Comparison of ENCODE assay signal across 18 cellular contexts in genomic region chr3:194087995-194088841, GRCh38. TPM values are rescaled to one million over a fixed set of nuclear protein-coding genes. Genes with fewer than 3 reads are reported as not detected.
DNase-seq lines count a peak whose midpoint lies in the region; ATAC-seq, FAIRE-seq and TF ChIP-seq lines count a peak whose summit lies in the region.
"Had no signal": no experiment of that assay in that cellular context is flagged by ENCODE, and none has a peak within 500 bp of the region (broad histone marks: within the 10 kb centered on the region; RNA-seq: fewer than 3 reads in every experiment).

No MANE protein-coding gene starts in this region.

- TF ChIP-seq CTCF in A549 (IDR thresholded peaks at IDR 0.05), result no peak
- no peak for TF ChIP-seq CTCF in RWPE2 (IDR thresholded peaks at IDR 0.05; ENCODE audit: poor library complexity, severe bottlenecking)

- H3K4me1 ChIP-seq in A549 (peaks cover 41% of the 10 kb centered on the region), RWPE2 (ENCODE audit: insufficient read depth, poor library complexity, severe bottlenecking) (peaks cover 29% of the 10 kb centered on the region)

- POLR2A ChIA-PET in A549 (lab: Yijun Ruan, JAX), result interaction anchor here (1.1 kb wide), 1 partner anchor 18 kb away, joined by 3 read pairs; no protein-coding TSS in a partner anchor

- H3K27ac ChIP-seq in A549, result peak overlapping the region; percentile 83 to 91; a peak in 5 of 6 replicates
- peak overlapping the region; percentile 71 for H3K27ac ChIP-seq in RWPE2 (ENCODE audit: poor library complexity, severe bottlenecking)
- H3K27ac ChIP-seq: KMS-11 had no signal

- DNase-seq in A549 (ENCODE audit: low read depth in 1 of 2, low spot score in 1 of 2) (no peak), EL (peak; percentile 13), RWPE2 (ENCODE audit: low spot score) (no peak), kidney glomerular epithelial cell (lab: John Stamatoyannopoulos, UW) (peak; percentile 10), ureter (ENCODE audit: low spot score) (no peak), DMS79 treated with DMSO at 0.1 percent for 48 hours (lab: John Stamatoyannopoulos, UW) (no peak), H4 (ENCODE audit: low spot score) (no peak)
- no peak for DNase-seq in stimulated activated CD4-positive, alpha-beta T cell treated with anti-CD3 and anti-CD28 coated beads, Interleukin-2, amount 100 ng/mL, for 24 hours
- DNase-seq: activated CD4-positive, alpha-beta T cell treated with anti-CD3 and anti-CD28 coated beads for 36 hours; CD4-positive, alpha-beta memory T cell; left lung; NCI-H1105 treated with DMSO at 0.1 percent for 48 hours; NCI-H526; retina; stimulated activated CD4-positive, alpha-beta T cell treated with anti-CD3 and anti-CD28 coated beads, Interleukin-12 subunit alpha, Interleukin-12 subunit beta, amount 100 ng/mL, for 4 hours; substantia nigra had no signal

- FAIRE-seq in A549 (lab: Jason Lieb, UNC), result no peak

- ATAC-seq in A549 (no peak), RWPE2 (ENCODE audit: low read depth) (no peak)
- ATAC-seq: activated CD4-positive, alpha-beta T cell treated with anti-CD3 and anti-CD28 coated beads for 36 hours had no signal

- no peak for TF ChIP-seq POLR2A in A549 (IDR thresholded peaks at IDR 0.05; ENCODE audit: low read length)

- H3K4me3 ChIP-seq in A549, result no peak overlapping the region
- H3K4me3 ChIP-seq in RWPE2 (ENCODE audit: severe bottlenecking), result no peak overlapping the region
- H3K4me3 ChIP-seq: breast epithelium, left lung had no signal

- H3K9me3 ChIP-seq in A549 (no peaks in the 10 kb centered on the region), RWPE2 (ENCODE audit: severe bottlenecking) (no peaks in the 10 kb centered on the region)
- H3K9me3 ChIP-seq: breast epithelium, left lung had no signal

- CTCF ChIA-PET in A549 (lab: Yijun Ruan, JAX), result interaction anchor here (0.7 kb wide), 1 partner anchor 82 kb away, joined by 3 read pairs; no protein-coding TSS in a partner anchor

- H3K4me2 ChIP-seq in A549, result no peak overlapping the region; the same call in 2 of the 3 replicates
- H3K4me2 ChIP-seq: KMS-11 had no signal

- WGBS in A549 (ENCODE audit: missing lambda C conversion rate), result 94% methylated on average over 9 of the region's 10 CpGs

- TF ChIP-seq RAD21 in A549 (conservative IDR thresholded peaks at IDR 0.05 in 1 of 2, IDR thresholded peaks at IDR 0.05 in 1 of 2), result no peak

- no peak for TF ChIP-seq EP300 in A549 (IDR thresholded peaks at IDR 0.05)

- H3K36me3 ChIP-seq in RWPE2 (ENCODE audit: low read depth), result no peaks in the 10 kb centered on the region
- H3K36me3 ChIP-seq: breast epithelium, left lung had no signal

- H3K27me3 ChIP-seq in RWPE2 (ENCODE audit: insufficient read depth, poor library complexity, severe bottlenecking), result no peaks in the 10 kb centered on the region
- H3K27me3 ChIP-seq: breast epithelium, left lung had no signal

TF ChIP-seq in A549, 52 proteins besides CTCF, POLR2A, EP300 and RAD21:
- TF ChIP-seq ZSCAN20 (CRISPR knock-in tag; IDR thresholded peaks at IDR 0.05), result no peak
- TF ChIP-seq HES2 (IDR thresholded peaks at IDR 0.05), result no peak
- no peak for TF ChIP-seq HOXB13 (CRISPR knock-in tag; IDR thresholded peaks at IDR 0.05; ENCODE audit: low read depth)
- TF ChIP-seq CBX8 (IDR thresholded peaks at IDR 0.05), result no peak
- TF ChIP-seq NPAS2 (CRISPR knock-in tag; IDR thresholded peaks at IDR 0.05; ENCODE audit: borderline replicate concordance), result no peak

RNA-seq across cellular contexts. Expression of gene HES1, which starts 47.7 kb away (rescaled TPM):
- polyA plus RNA-seq in A549 (2011; rRNA removed), result 34.5 and 66.6 TPM in 2 replicates
- 65.0 and 95.5 TPM in 2 replicates for polyA plus RNA-seq in A549 (2012; cell fraction: cytosol; rRNA removed)
- polyA plus RNA-seq in A549 (2012; cell fraction: nucleus; rRNA removed), result 226 and 239 TPM in 2 replicates
- 6.1 to 8.5 TPM (median 8.3 TPM) in 3 replicates for polyA plus RNA-seq in A549 (2017; fragmentation: RNase III; extraction: RNeasy Plus Mini Kit Qiagen cat#74134 plus additional on column Dnase treatment)
- polyA minus RNA-seq in A549 (2011; rRNA and poly(A)+ RNA removed), result 34.8 and 42.3 TPM in 2 replicates
- 230 TPM for total RNA-seq in ureter
- total RNA-seq in H4 (2014; rRNA removed; shearing (Covaris generic)), result 19.3 and 22.5 TPM in 2 replicates
- total RNA-seq: CD4-positive, alpha-beta memory T cell had no signal

Comparison
In these comparisons a context has a peak if more than half of its experiments do, and no peak if none do; other contexts are left out.
1. DNase-seq: peak in EL (single experiment) and kidney glomerular epithelial cell (single experiment); none in A549 (0 of 2), RWPE2 (single experiment), ureter (single experiment), DMS79 treated with DMSO at 0.1 percent for 48 hours (single experiment), H4 (single experiment) and stimulated activated CD4-positive, alpha-beta T cell treated with anti-CD3 and anti-CD28 coated beads, Interleukin-2, amount 100 ng/mL, for 24 hours (0 of 2).